31 cellular contexts compared by ENCODE assay signal in genomic region chr1:9087411-9087810, GRCh38. TPM values are rescaled to one million over a fixed set of nuclear protein-coding genes. Genes with fewer than 3 reads are reported as not detected.
"Had no signal": no experiment of that assay in that cellular context is flagged by ENCODE, and none has a peak within 500 bp of the region (broad histone marks: within the 10 kb centered on the region; RNA-seq: fewer than 3 reads in every experiment).

No MANE protein-coding gene starts in this region.

- H3K9ac ChIP-seq: KMS-11 had no signal

- H3K9me3 ChIP-seq: SJCRH30 had no signal

- ATAC-seq: Panc1, Right ventricle myocardium inferior, SK-N-SH treated with all-trans-retinoic acid at 6 μM for 48 hours had no signal

- H3K4me2 ChIP-seq: KMS-11, PC-9 had no signal

- H3K4me1 ChIP-seq: SJCRH30 had no signal

- H3K4me3 ChIP-seq: PC-9, SJCRH30, SK-N-MC had no signal

- H3K36me3 ChIP-seq: SJCRH30 had no signal

- H2AFZ ChIP-seq: PC-9 had no signal

- DNase-seq: Karpas-422, KBM-7, MM.1S, MV-4-11, NCI-H1092, NCI-H1105, NCI-H1417 treated with DMSO at 0.1 percent for 48 hours, NCI-H1436 treated with DMSO at 0.1 percent for 48 hours, NCI-H1694 treated with DMSO at 0.1 percent for 48 hours, NCI-H187 treated with DMSO at 0.1 percent for 48 hours, NCI-H2029, NCI-H2081, NCI-H2171 treated with DMSO at 0.1 percent for 48 hours, NCI-H2227 treated with DMSO at 0.1 percent for 48 hours, NCI-H345, NCI-H446, NCI-H510A treated with DMSO at 0.1 percent for 48 hours, NCI-H524 treated with DMSO at 0.1 percent for 48 hours, NCI-H526 treated with DMSO at 0.1 percent for 48 hours, NCI-H774, PC-9, SHP77, SIG-M5, SJCRH30 had no signal

- H3K27ac ChIP-seq: KMS-11, PC-9, RWPE1, SJCRH30, SK-N-MC had no signal

RNA-seq across cellular contexts. Expression of gene SLC2A5, which starts 18.0 kb away (rescaled TPM):
- total RNA-seq: NCI-H460, PC-9, SJCRH30 had no signal

RNA-seq across cellular contexts. Expression of gene GPR157, which starts 41.5 kb away (rescaled TPM):
- total RNA-seq: SJCRH30 had no signal
